1 cellular context compared by ENCODE assay signal in the genomic region with DNA sequence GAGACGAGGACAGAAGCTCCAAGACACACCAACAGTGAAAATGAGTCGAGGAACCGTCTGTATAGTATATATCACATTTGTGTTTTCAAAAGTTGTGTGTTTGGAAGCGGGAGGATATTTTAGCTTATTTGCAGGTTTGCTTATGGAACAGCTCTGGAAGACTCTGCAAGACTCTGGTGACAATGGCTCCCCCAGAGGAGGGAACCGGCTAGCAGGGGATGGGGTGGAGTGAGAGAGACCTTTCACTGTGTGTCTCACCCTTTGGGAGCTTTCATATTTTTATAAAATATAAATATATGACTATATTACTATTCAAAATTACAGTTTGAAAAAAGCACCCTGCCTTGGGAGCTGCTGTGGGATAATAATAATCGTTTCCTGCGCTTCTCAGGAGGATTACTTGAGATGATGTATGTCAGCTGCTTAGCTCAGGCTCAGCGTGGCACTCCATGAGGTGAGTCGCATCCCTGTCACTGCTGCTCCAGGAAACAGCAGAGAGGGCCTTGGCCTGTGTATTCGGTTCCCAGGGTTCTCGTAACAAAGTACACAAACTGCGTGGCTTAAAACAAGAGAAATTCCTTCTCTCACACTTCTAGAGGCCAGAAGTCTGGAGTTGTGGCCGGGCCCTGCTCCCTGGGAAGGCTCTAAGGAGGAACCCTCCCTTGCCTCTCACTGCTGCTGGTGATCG.
TF ChIP-seq lines count a peak whose summit lies in the region.

No MANE protein-coding gene starts in this region.

TF ChIP-seq in HCT116, 20 proteins besides CTCF, POLR2A, EP300 and RAD21 (continued from another document):
- TF ChIP-seq EZH2phosphoT487 (IDR thresholded peaks at IDR 0.05; ENCODE audit: borderline replicate concordance) (no peak), POLR2AphosphoS5 (IDR thresholded peaks at IDR 0.05; ENCODE audit: low read depth, low read length) (no peak), ELF1 (IDR thresholded peaks at IDR 0.05; ENCODE audit: borderline replicate concordance, low read depth) (no peak), CEBPB (IDR thresholded peaks at IDR 0.05; ENCODE audit: low read depth) (peak; percentile 32; the same call in 1 of the 2 replicates), ZBTB33 (IDR thresholded peaks at IDR 0.05; ENCODE audit: extremely low read depth, insufficient replicate concordance, low read length) (no peak)
- TF ChIP-seq, protein P1, sequence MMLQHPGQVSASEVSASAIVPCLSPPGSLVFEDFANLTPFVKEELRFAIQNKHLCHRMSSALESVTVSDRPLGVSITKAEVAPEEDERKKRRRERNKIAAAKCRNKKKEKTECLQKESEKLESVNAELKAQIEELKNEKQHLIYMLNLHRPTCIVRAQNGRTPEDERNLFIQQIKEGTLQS (IDR thresholded peaks at IDR 0.05), result no peak
- TF ChIP-seq, protein P2, sequence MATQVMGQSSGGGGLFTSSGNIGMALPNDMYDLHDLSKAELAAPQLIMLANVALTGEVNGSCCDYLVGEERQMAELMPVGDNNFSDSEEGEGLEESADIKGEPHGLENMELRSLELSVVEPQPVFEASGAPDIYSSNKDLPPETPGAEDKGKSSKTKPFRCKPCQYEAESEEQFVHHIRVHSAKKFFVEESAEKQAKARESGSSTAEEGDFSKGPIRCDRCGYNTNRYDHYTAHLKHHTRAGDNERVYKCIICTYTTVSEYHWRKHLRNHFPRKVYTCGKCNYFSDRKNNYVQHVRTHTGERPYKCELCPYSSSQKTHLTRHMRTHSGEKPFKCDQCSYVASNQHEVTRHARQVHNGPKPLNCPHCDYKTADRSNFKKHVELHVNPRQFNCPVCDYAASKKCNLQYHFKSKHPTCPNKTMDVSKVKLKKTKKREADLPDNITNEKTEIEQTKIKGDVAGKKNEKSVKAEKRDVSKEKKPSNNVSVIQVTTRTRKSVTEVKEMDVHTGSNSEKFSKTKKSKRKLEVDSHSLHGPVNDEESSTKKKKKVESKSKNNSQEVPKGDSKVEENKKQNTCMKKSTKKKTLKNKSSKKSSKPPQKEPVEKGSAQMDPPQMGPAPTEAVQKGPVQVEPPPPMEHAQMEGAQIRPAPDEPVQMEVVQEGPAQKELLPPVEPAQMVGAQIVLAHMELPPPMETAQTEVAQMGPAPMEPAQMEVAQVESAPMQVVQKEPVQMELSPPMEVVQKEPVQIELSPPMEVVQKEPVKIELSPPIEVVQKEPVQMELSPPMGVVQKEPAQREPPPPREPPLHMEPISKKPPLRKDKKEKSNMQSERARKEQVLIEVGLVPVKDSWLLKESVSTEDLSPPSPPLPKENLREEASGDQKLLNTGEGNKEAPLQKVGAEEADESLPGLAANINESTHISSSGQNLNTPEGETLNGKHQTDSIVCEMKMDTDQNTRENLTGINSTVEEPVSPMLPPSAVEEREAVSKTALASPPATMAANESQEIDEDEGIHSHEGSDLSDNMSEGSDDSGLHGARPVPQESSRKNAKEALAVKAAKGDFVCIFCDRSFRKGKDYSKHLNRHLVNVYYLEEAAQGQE (IDR thresholded peaks at IDR 0.05; ENCODE audit: low read depth), result no peak
